ENCODE assay signal across 1 cellular context in genomic region chr12:9081667-9082243, GRCh38.
TF ChIP-seq lines count a peak whose summit lies in the region.

No MANE protein-coding gene starts in this region.

TF ChIP-seq in HepG2, 621 proteins besides CTCF, POLR2A, EP300 and RAD21 (continued from another document):
- TF ChIP-seq E2F5 (CRISPR knock-in tag; conservative IDR thresholded peaks at IDR 0.05): no peak
- TF ChIP-seq MBD4 (IDR thresholded peaks at IDR 0.05; ENCODE audit: borderline replicate concordance, low read length): peak; percentile 58; the same call in 1 of the 2 replicates
- TF ChIP-seq RBM22 (optimal IDR thresholded peaks at IDR 0.05; ENCODE audit: low read length): peak; percentile 99
- TF ChIP-seq ZC3H4 (CRISPR knock-in tag; IDR thresholded peaks at IDR 0.05; ENCODE audit: borderline replicate concordance): no peak
- TF ChIP-seq RFX3 (CRISPR knock-in tag; IDR thresholded peaks at IDR 0.05): no peak
- no peak for TF ChIP-seq GFI1 (CRISPR knock-in tag; IDR thresholded peaks at IDR 0.05; ENCODE audit: borderline replicate concordance)
- no peak for TF ChIP-seq HMG20A (CRISPR knock-in tag; IDR thresholded peaks at IDR 0.05; ENCODE audit: borderline replicate concordance)
- 0 out of 2 replicates have a peak, but pooled peaks have one; percentile 41 for TF ChIP-seq ZNF782 (CRISPR knock-in tag; IDR thresholded peaks at IDR 0.05; ENCODE audit: borderline replicate concordance)
- TF ChIP-seq MIER2 (CRISPR knock-in tag; IDR thresholded peaks at IDR 0.05): no peak
- no peak for TF ChIP-seq TFE3 (CRISPR knock-in tag; IDR thresholded peaks at IDR 0.05)
- TF ChIP-seq CEBPG (CRISPR knock-in tag; IDR thresholded peaks at IDR 0.05): no peak
- no peak for TF ChIP-seq FOXO4 (CRISPR knock-in tag; conservative IDR thresholded peaks at IDR 0.05)
- peak; percentile 79 for TF ChIP-seq RBFOX2 (IDR thresholded peaks at IDR 0.05; ENCODE audit: low read depth, low read length)
- peak; percentile 71 for TF ChIP-seq AGO2 (optimal IDR thresholded peaks at IDR 0.05; ENCODE audit: low read depth, low read length)
- TF ChIP-seq ZNF556 (CRISPR knock-in tag; IDR thresholded peaks at IDR 0.05; ENCODE audit: borderline replicate concordance): peak; percentile 52; the same call in 1 of the 2 replicates
- peak; percentile 73 for TF ChIP-seq POLR2G (IDR thresholded peaks at IDR 0.05; ENCODE audit: low read depth, low read length)
- no peak for TF ChIP-seq ZNF530 (CRISPR knock-in tag; IDR thresholded peaks at IDR 0.05; ENCODE audit: low read depth)
- TF ChIP-seq ZFP36L1 (CRISPR knock-in tag; IDR thresholded peaks at IDR 0.05): no peak
- TF ChIP-seq PAF1 (CRISPR knock-in tag; IDR thresholded peaks at IDR 0.05): peak; percentile 74; the same call in 1 of the 2 replicates
- TF ChIP-seq ZNF569 (CRISPR knock-in tag; IDR thresholded peaks at IDR 0.05; ENCODE audit: borderline replicate concordance): no peak
- no peak for TF ChIP-seq ZFP37 (CRISPR knock-in tag; IDR thresholded peaks at IDR 0.05; ENCODE audit: borderline replicate concordance)
- no peak for TF ChIP-seq THRA (CRISPR knock-in tag; IDR thresholded peaks at IDR 0.05; ENCODE audit: borderline replicate concordance)
